8 cellular contexts compared by ENCODE assay signal in genomic region chr3:192850501-192850981, GRCh38.
DNase-seq lines count a peak whose midpoint lies in the region; ATAC-seq and TF ChIP-seq lines count a peak whose summit lies in the region.

No MANE protein-coding gene starts in this region.

- CTCF ChIA-PET in Caco-2 (lab: Charles Lee) = interaction anchor here (0.6 to 1.9 kb wide), 2 partner anchors 34 to 38 kb away, joined by 3 to 5 read pairs; no protein-coding TSS in a partner anchor

- H3K27me3 Mint-ChIP-seq in Caco-2 (ENCODE audit: insufficient read depth, unreplicated experiment) = no peaks in the 10 kb centered on the region
- peaks cover 2% of the 10 kb centered on the region for H3K27me3 Mint-ChIP-seq in activated T-cell treated with anti-CD3 and anti-CD28 coated beads, Interleukin-2, amount 50 U/mL, for 24 hours

- peaks cover 50% of the 10 kb centered on the region for H3K4me1 ChIP-seq in Caco-2
- peaks cover 12 to 27% of the 10 kb centered on the region in 2 donors for H3K4me1 ChIP-seq in mucosa of rectum (ENCODE audit: control insufficient read depth in 2 of 2, insufficient read depth in 2 of 2, low read length in 2 of 2)
- H3K4me1 ChIP-seq in ascending aorta = no peaks in the 10 kb centered on the region

- H3K4me3 Mint-ChIP-seq in Caco-2 (ENCODE audit: unreplicated experiment) = peak overlapping the region; percentile 68
- peak overlapping the region; percentile 39 for H3K4me3 Mint-ChIP-seq in activated T-cell treated with anti-CD3 and anti-CD28 coated beads, Interleukin-2, amount 50 U/mL, for 24 hours

- H3K36me3 ChIP-seq in Caco-2 (ENCODE audit: control insufficient read depth, insufficient read depth, low read length) (no peaks in the 10 kb centered on the region), mucosa of rectum (ENCODE audit: control insufficient read depth in 2 of 2, insufficient read depth in 2 of 2, low read length in 2 of 2) (no peaks in the 10 kb centered on the region), ascending aorta (no peaks in the 10 kb centered on the region), WERI-Rb-1 (no peaks in the 10 kb centered on the region)

- no TSS peak for BruUV-seq in Caco-2 (replicated peaks; lab: Mats Ljungman, UMichigan)

- peaks cover 40% of the 10 kb centered on the region for H3K4me1 Mint-ChIP-seq in Caco-2 (ENCODE audit: low read depth, unreplicated experiment)
- H3K4me1 Mint-ChIP-seq in activated T-cell treated with anti-CD3 and anti-CD28 coated beads, Interleukin-2, amount 50 U/mL, for 24 hours (ENCODE audit: low read depth) = peaks cover 40% of the 10 kb centered on the region

- H3K27ac Mint-ChIP-seq in Caco-2 (ENCODE audit: unreplicated experiment) = peak overlapping the region; percentile 94
- H3K27ac Mint-ChIP-seq in activated T-cell treated with anti-CD3 and anti-CD28 coated beads, Interleukin-2, amount 50 U/mL, for 24 hours = peak overlapping the region; percentile 79

- DNase-seq in Caco-2 = peak; percentile 85 to 94
- DNase-seq in HK-2 (ENCODE audit: unreplicated experiment) = peak; percentile 27
- peak; percentile 48 for DNase-seq in activated T-cell treated with anti-CD3 and anti-CD28 coated beads, Interleukin-2, amount 50 U/mL, for 24 hours
- no peak for DNase-seq in ascending aorta (ENCODE audit: low spot score in 2 of 2)
- no peak for DNase-seq in NCI-H69 (lab: John Stamatoyannopoulos, UW)
- no peak for DNase-seq in WERI-Rb-1

- intact Hi-C loops in Caco-2 (cut with micrococcal nuclease; ENCODE audit: unreplicated experiment) (loop anchor here (1.0 kb wide), 5 partner anchors 29 to 68 kb away; no protein-coding TSS in a partner anchor), ascending aorta (cut with DNase I) (no loop called here)

- no peaks in the 10 kb centered on the region for H3K9me3 Mint-ChIP-seq in Caco-2 (ENCODE audit: unreplicated experiment)
- no peaks in the 10 kb centered on the region for H3K9me3 Mint-ChIP-seq in activated T-cell treated with anti-CD3 and anti-CD28 coated beads, Interleukin-2, amount 50 U/mL, for 24 hours

- ATAC-seq in GM21381 (IDR thresholded peaks at IDR 0.05; ENCODE audit: unreplicated experiment) = peak; percentile 66

- peak overlapping the region; percentile 49 to 76 for H3K27ac ChIP-seq in mucosa of rectum (ENCODE audit: low read depth in 2 of 2, low read length in 2 of 2)
- no peak overlapping the region for H3K27ac ChIP-seq in ascending aorta
- no peak overlapping the region for H3K27ac ChIP-seq in WERI-Rb-1

- peak overlapping the region; percentile 6; the same call in 1 of the 2 replicates for H3K4me3 ChIP-seq in Caco-2 (ENCODE audit: low read depth, low read length)
- peak overlapping the region; percentile 2 to 52 for H3K4me3 ChIP-seq in mucosa of rectum (ENCODE audit: low read length in 2 of 2)
- H3K4me3 ChIP-seq in ascending aorta = no peak overlapping the region
- H3K4me3 ChIP-seq in WERI-Rb-1 (ENCODE audit: low read depth, low read length) = no peak overlapping the region

- H3K9me3 ChIP-seq in Caco-2 (no peaks in the 10 kb centered on the region), mucosa of rectum (ENCODE audit: control insufficient read depth in 2 of 2, low read length in 2 of 2) (no peaks in the 10 kb centered on the region), ascending aorta (peaks cover 0 to 4% of the 10 kb centered on the region in 2 donors), WERI-Rb-1 (ENCODE audit: severe bottlenecking) (no peaks in the 10 kb centered on the region)

- H3K9ac ChIP-seq in mucosa of rectum (ENCODE audit: low read depth in 1 of 2, low read length in 2 of 2) = peak overlapping the region in 1 of 2 donors; percentile 42

- TF ChIP-seq CTCF in Caco-2 (IDR thresholded peaks at IDR 0.05; ENCODE audit: insufficient read depth in 1 of 2, low read depth in 1 of 2, low read length in 1 of 2, severe bottlenecking in 1 of 2, unreplicated experiment in 1 of 2) (no peak), ascending aorta (IDR thresholded peaks at IDR 0.05) (no peak), WERI-Rb-1 (IDR thresholded peaks at IDR 0.05; ENCODE audit: low read depth, low read length) (no peak)

- POLR2A ChIA-PET in Caco-2 (lab: Charles Lee) = interaction anchor here (0.8 kb wide), 2 partner anchors 29 to 68 kb away, joined by 3 read pairs; no protein-coding TSS in a partner anchor

- no peaks in the 10 kb centered on the region for H3K36me3 Mint-ChIP-seq in Caco-2 (ENCODE audit: insufficient read depth, unreplicated experiment)
- H3K36me3 Mint-ChIP-seq in activated T-cell treated with anti-CD3 and anti-CD28 coated beads, Interleukin-2, amount 50 U/mL, for 24 hours (ENCODE audit: low read depth) = no peaks in the 10 kb centered on the region

- H3K27me3 ChIP-seq in Caco-2 (replicated peaks; ENCODE audit: control insufficient read depth, insufficient read depth, low read length) (no peaks in the 10 kb centered on the region), mucosa of rectum (ENCODE audit: control insufficient read depth in 2 of 2, insufficient read depth in 2 of 2, low read length in 2 of 2) (no peaks in the 10 kb centered on the region), ascending aorta (no peaks in the 10 kb centered on the region), WERI-Rb-1 (ENCODE audit: insufficient read depth, low read depth, severe bottlenecking) (no peaks in the 10 kb centered on the region)

Comparison
In these comparisons a context has a peak if more than half of its experiments do, and no peak if none do; other contexts are left out.
1. DNase-seq: peak in Caco-2 (2 of 2), HK-2 (single experiment) and activated T-cell treated with anti-CD3 and anti-CD28 coated beads, Interleukin-2, amount 50 U/mL, for 24 hours (single experiment); none in ascending aorta (0 of 2), NCI-H69 (single experiment) and WERI-Rb-1 (single experiment).
2. H3K4me3 ChIP-seq: peak in Caco-2 (single experiment) and mucosa of rectum (2 of 2); none in ascending aorta (0 of 2) and WERI-Rb-1 (single experiment).
3. H3K27ac ChIP-seq: peak in mucosa of rectum (2 of 2); none in ascending aorta (0 of 2) and WERI-Rb-1 (single experiment).